8 cellular contexts compared by ENCODE assay signal in the genomic region with DNA sequence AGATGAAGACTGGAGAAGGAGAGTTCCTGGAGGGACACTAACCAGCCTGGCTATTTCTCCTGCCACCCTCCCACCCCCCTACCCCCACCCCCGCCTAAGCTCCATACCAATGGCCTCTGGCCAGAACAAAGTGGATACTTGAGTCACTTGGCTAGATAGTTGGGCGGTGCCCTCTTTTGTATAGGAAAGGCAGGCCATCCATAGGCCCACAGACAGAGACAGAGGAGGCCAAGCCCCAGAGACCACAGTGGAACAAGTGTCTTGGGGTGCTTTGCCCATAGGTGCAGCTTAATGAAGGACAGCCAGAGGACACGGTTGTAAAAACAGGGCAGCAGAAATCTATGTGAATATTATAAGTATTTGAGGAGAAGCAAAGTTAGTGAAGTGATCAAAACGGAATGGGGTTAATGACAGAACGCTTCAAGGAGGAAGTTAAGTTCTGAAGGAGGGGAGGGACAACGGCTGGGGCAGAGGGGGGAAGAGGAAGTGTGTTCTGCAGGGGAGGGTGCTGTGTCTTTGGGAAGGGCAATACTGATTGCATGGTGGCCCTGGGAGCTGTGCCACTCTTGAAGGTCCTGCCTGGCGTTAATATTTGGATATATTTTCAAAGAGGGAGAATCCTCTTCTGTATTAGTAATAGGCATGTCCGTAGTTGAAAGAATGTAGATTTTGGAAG. TPM values are rescaled to one million over a fixed set of nuclear protein-coding genes. Genes with fewer than 3 reads are reported as not detected.
DNase-seq lines count a peak whose midpoint lies in the region; ATAC-seq lines count a peak whose summit lies in the region.

No MANE protein-coding gene starts in this region.

- intact Hi-C loops in cardiac septum (cut with DNase I): no loop called here

- peak; percentile 50 for ATAC-seq in GM18909 (IDR thresholded peaks at IDR 0.05; ENCODE audit: poor library complexity, unreplicated experiment)
- ATAC-seq in HG02884 (IDR thresholded peaks at IDR 0.05; ENCODE audit: unreplicated experiment): peak; percentile 45
- ATAC-seq in HG03097 (IDR thresholded peaks at IDR 0.05; ENCODE audit: low FRiP score, unreplicated experiment): no peak

- DNase-seq in SIG-M5 (lab: John Stamatoyannopoulos, UW) (peak; percentile 71), cardiac septum (ENCODE audit: low spot score) (peak; percentile 87), NCI-H1105 treated with DMSO at 0.1 percent for 48 hours (lab: John Stamatoyannopoulos, UW) (no peak), SHP77 (lab: John Stamatoyannopoulos, UW) (no peak), NCI-H1694 (lab: John Stamatoyannopoulos, UW) (no peak)

RNA-seq across cellular contexts. Expression of gene FLI1, which starts 32.7 kb away (rescaled TPM):
- 18.9 TPM for total RNA-seq in cardiac septum

Comparison
In these comparisons a context has a peak if more than half of its experiments do, and no peak if none do; other contexts are left out.
1. DNase-seq: peak in SIG-M5 (single experiment) and cardiac septum (single experiment); none in NCI-H1105 treated with DMSO at 0.1 percent for 48 hours (single experiment), SHP77 (0 of 2) and NCI-H1694 (single experiment).